Comparison of ENCODE assay signal across 8 cellular contexts in genomic region chr12:50765325-50765911, GRCh38. TPM values are rescaled to one million over a fixed set of nuclear protein-coding genes. Genes with fewer than 3 reads are reported as not detected.
DNase-seq lines count a peak whose midpoint lies in the region; ATAC-seq, FAIRE-seq and TF ChIP-seq lines count a peak whose summit lies in the region.

No MANE protein-coding gene starts in this region.

- DNase-seq in AG08395 (ENCODE audit: low spot score), result peak; percentile 69
- peak; percentile 72 for DNase-seq in MM.1S
- peak; percentile 18 for DNase-seq in T-helper 2 cell treated with Interferon-gamma antibody and Interleukin-4, amounts not matched to agents 5 μg/mL and 100 μg/mL, for 36 hours (ENCODE audit: low spot score)
- DNase-seq in central memory CD4-positive, alpha-beta T cell, result peak; percentile 57
- DNase-seq in keratinocyte (ENCODE audit: low read depth, low spot score), result no peak
- peak in 2 of 3 donors; percentile 25 to 35 for DNase-seq in stimulated activated CD4-positive, alpha-beta T cell treated with anti-CD3 and anti-CD28 coated beads, Interleukin-12 subunit alpha, Interleukin-12 subunit beta, amount 100 ng/mL, for 48 hours (ENCODE audit: low read depth in 2 of 3, low spot score in 1 of 3)

- peak overlapping the region; percentile 84 for H3K4me3 ChIP-seq in MM.1S (ENCODE audit: low read length)
- peak overlapping the region; percentile 72 to 94 (median 90) for H3K4me3 ChIP-seq in keratinocyte (ENCODE audit: control insufficient read depth in 2 of 3, extremely low read depth in 1 of 3, insufficient read depth in 2 of 3, low read depth in 1 of 3, low read length in 3 of 3)

- H3K9me1 ChIP-seq in keratinocyte (ENCODE audit: control insufficient read depth, extremely low read depth, insufficient read depth, low read length), result no peaks in the 10 kb centered on the region

- no peaks in the 10 kb centered on the region for H3K36me3 ChIP-seq in MM.1S (replicated peaks; ENCODE audit: insufficient read depth, low read length)
- H3K36me3 ChIP-seq in keratinocyte (ENCODE audit: control insufficient read depth in 2 of 2, extremely low read depth in 1 of 2, insufficient read depth in 2 of 2, low read length in 2 of 2), result no peaks in the 10 kb centered on the region

- peaks cover 2% of the 10 kb centered on the region for H3K27me3 Mint-ChIP-seq in T-helper 2 cell treated with Interferon-gamma antibody and Interleukin-4, amounts not matched to agents 5 μg/mL and 100 μg/mL, for 36 hours (ENCODE audit: low read depth)

- H3K4me2 ChIP-seq in MM.1S (ENCODE audit: low read depth, low read length) (peak overlapping the region; percentile 55), keratinocyte (ENCODE audit: control insufficient read depth, extremely low read depth, insufficient read depth, low read depth, low read length) (peak overlapping the region; percentile 85)

- H3K4me1 Mint-ChIP-seq in T-helper 2 cell treated with Interferon-gamma antibody and Interleukin-4, amounts not matched to agents 5 μg/mL and 100 μg/mL, for 36 hours (ENCODE audit: low read depth), result peaks cover 33% of the 10 kb centered on the region

- peak overlapping the region; percentile 91; the same call in 1 of the 2 replicates for H3K27ac ChIP-seq in MM.1S (ENCODE audit: low read length)
- H3K27ac ChIP-seq in keratinocyte (ENCODE audit: control insufficient read depth, insufficient read depth, low read length), result peak overlapping the region; percentile 93

- no peak for FAIRE-seq in keratinocyte (lab: Jason Lieb, UNC)

- H4K20me1 ChIP-seq in MM.1S (ENCODE audit: insufficient read depth, low read length), result no peaks in the 10 kb centered on the region
- no peaks in the 10 kb centered on the region for H4K20me1 ChIP-seq in keratinocyte (ENCODE audit: control insufficient read depth, extremely low read depth, insufficient read depth, low read length)

- no peak overlapping the region for H2AFZ ChIP-seq in MM.1S (ENCODE audit: low read length)
- no peak overlapping the region for H2AFZ ChIP-seq in keratinocyte (ENCODE audit: control insufficient read depth, low read length)

- H3K79me2 ChIP-seq in MM.1S (ENCODE audit: low read length), result peaks cover 65% of the 10 kb centered on the region
- peaks cover 42% of the 10 kb centered on the region for H3K79me2 ChIP-seq in keratinocyte (ENCODE audit: control insufficient read depth, insufficient read depth, low read length)

- peak overlapping the region; percentile 95 for H3K27ac Mint-ChIP-seq in T-helper 2 cell treated with Interferon-gamma antibody and Interleukin-4, amounts not matched to agents 5 μg/mL and 100 μg/mL, for 36 hours

- no peaks in the 10 kb centered on the region for H3K9me2 ChIP-seq in MM.1S (replicated peaks; ENCODE audit: insufficient read depth, low read length)

- H3K9me3 ChIP-seq in MM.1S (replicated peaks; ENCODE audit: insufficient read depth, low read length) (no peaks in the 10 kb centered on the region), keratinocyte (ENCODE audit: control insufficient read depth, low read depth, low read length) (no peaks in the 10 kb centered on the region)

- H3K4me3 Mint-ChIP-seq in T-helper 2 cell treated with Interferon-gamma antibody and Interleukin-4, amounts not matched to agents 5 μg/mL and 100 μg/mL, for 36 hours, result peak overlapping the region; percentile 93

- H3K36me3 Mint-ChIP-seq in T-helper 2 cell treated with Interferon-gamma antibody and Interleukin-4, amounts not matched to agents 5 μg/mL and 100 μg/mL, for 36 hours (ENCODE audit: low read depth), result peaks cover 23% of the 10 kb centered on the region

- peaks cover 18% of the 10 kb centered on the region for H3F3A ChIP-seq in MM.1S (ENCODE audit: insufficient read depth, low read length)

- H3K4me1 ChIP-seq in MM.1S (ENCODE audit: low read length) (peaks cover 16% of the 10 kb centered on the region; the same call in 1 of the 2 replicates), keratinocyte (ENCODE audit: control insufficient read depth, extremely low read depth, insufficient read depth, low read length) (peaks cover 25% of the 10 kb centered on the region)

- dilution Hi-C loops in keratinocyte (cut with MboI; ENCODE audit: extremely low pct_ligation_motif_present, low sequenced_read_pairs), result no loop called here

- TF ChIP-seq CTCF in MM.1S (IDR thresholded peaks at IDR 0.05; ENCODE audit: low read length) (peak; percentile 78), keratinocyte (optimal IDR thresholded peaks at IDR 0.05 in 1 of 3, IDR thresholded peaks at IDR 0.05 in 1 of 3, conservative IDR thresholded peaks at IDR 0.05 in 1 of 3; ENCODE audit: extremely low read depth in 1 of 3, insufficient read depth in 2 of 3, low read length in 3 of 3) (peak; percentile 28 to 65 (median 53))

- H3K9ac ChIP-seq in MM.1S (ENCODE audit: low read length) (peak overlapping the region; percentile 98; the same call in 1 of the 2 replicates), keratinocyte (ENCODE audit: control insufficient read depth, extremely low read depth, insufficient read depth, low read length) (peak overlapping the region; percentile 94)

- ATAC-seq in GM18502 (IDR thresholded peaks at IDR 0.05; ENCODE audit: poor library complexity, unreplicated experiment), result peak; percentile 40
- ATAC-seq in HG02973 (IDR thresholded peaks at IDR 0.05; ENCODE audit: unreplicated experiment), result no peak

- no peaks in the 10 kb centered on the region for H3K27me3 ChIP-seq in MM.1S (replicated peaks; ENCODE audit: insufficient read depth, low read length)
- no peaks in the 10 kb centered on the region for H3K27me3 ChIP-seq in keratinocyte (ENCODE audit: control insufficient read depth, extremely low read depth, insufficient read depth, low read length)

- no peaks in the 10 kb centered on the region for H3K9me3 Mint-ChIP-seq in T-helper 2 cell treated with Interferon-gamma antibody and Interleukin-4, amounts not matched to agents 5 μg/mL and 100 μg/mL, for 36 hours

RNA-seq across cellular contexts. Expression of gene ATF1, which starts 1.5 kb away (rescaled TPM):
- 37.3 to 44.1 TPM (median 37.4 TPM) in 3 replicates for polyA plus RNA-seq in keratinocyte
- polyA plus RNA-seq in keratinocyte (2011; ENCODE audit: low read depth), result 23.9 TPM
- 21.7 and 37.3 TPM in 2 replicates for polyA plus RNA-seq in keratinocyte (2011; cell fraction: cytosol; rRNA removed)
- polyA plus RNA-seq in keratinocyte (2011; cell fraction: nucleus; rRNA removed), result 27.8 and 34.2 TPM in 2 replicates
- polyA plus RNA-seq in keratinocyte (2012; ENCODE audit: low replicate concordance), result 18.9 and 24.5 TPM in 2 replicates
- polyA minus RNA-seq in keratinocyte, result 21.4 to 36.6 TPM (median 32.6 TPM) in 3 replicates
- polyA minus RNA-seq in keratinocyte (2011; cell fraction: cytosol; rRNA and poly(A)+ RNA removed), result 24.7 TPM
- 13.6 and 21.2 TPM in 2 replicates for polyA minus RNA-seq in keratinocyte (2011; cell fraction: nucleus; rRNA and poly(A)+ RNA removed)
